Comparison of ENCODE assay signal across 26 cellular contexts in the genomic region with DNA sequence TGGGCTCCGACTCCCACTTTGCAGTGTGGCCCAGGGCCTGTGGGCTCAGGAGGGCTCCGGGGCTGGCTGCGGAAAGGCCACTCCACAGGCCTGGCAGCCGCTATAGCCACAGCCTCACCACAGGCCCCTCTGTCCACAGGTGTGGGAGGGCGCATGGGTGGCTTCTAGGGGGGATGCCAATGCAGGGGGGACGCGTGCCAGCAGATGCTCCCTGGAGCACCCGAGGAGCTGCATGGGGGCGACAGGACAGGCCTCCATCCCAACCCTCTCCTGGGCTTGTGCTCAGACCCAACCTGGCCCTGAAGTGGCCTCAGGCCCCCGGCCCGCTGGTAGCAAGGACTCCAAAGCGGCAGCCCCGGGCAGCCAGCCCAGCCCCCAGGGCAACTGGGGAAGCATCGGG. TPM values are rescaled to one million over a fixed set of nuclear protein-coding genes. Genes with fewer than 3 reads are reported as not detected.
"Had no signal": no experiment of that assay in that cellular context is flagged by ENCODE, and none has a peak within 500 bp of the region (broad histone marks: within the 10 kb centered on the region; RNA-seq: fewer than 3 reads in every experiment).

No MANE protein-coding gene starts in this region.

- H3K4me1 ChIP-seq: thyroid gland, transverse colon, upper lobe of right lung, uterus had no signal

- H3K36me3 ChIP-seq: stomach, suprapubic skin, thyroid gland, tibial nerve, transverse colon, upper lobe of left lung, upper lobe of right lung, uterus, vagina had no signal

- DNase-seq: stimulated activated CD4-positive, alpha-beta T cell treated with anti-CD3 and anti-CD28 coated beads, Interleukin-2, amount 100 ng/mL, for 24 hours; stimulated activated CD4-positive, alpha-beta T cell treated with anti-CD3 and anti-CD28 coated beads, Interleukin-2, amount 100 ng/mL, for 48 hours; stimulated activated CD4-positive, alpha-beta T cell treated with anti-CD3 and anti-CD28 coated beads, Interleukin-4, amount 100 ng/mL, for 1 hour; stimulated activated CD4-positive, alpha-beta T cell treated with anti-CD3 and anti-CD28 coated beads, Interleukin-4, amount 100 ng/mL, for 24 hours; stimulated activated CD4-positive, alpha-beta T cell treated with anti-CD3 and anti-CD28 coated beads, Interleukin-4, amount 100 ng/mL, for 4 hours; stimulated activated CD8-positive, alpha-beta memory T cell treated with anti-CD3 and anti-CD28 coated beads, Interleukin-4, amount 100 ng/mL, for 48 hours; stimulated activated naive B cell treated with anti-CD40 and anti-IgM and Interleukin-4, amounts not matched to agents 10 μg/mL and 1 μg/mL and 100 μg/mL, for 72 hours; stimulated activated naive CD4-positive, alpha-beta T cell; stimulated activated naive CD4-positive, alpha-beta T cell treated with Interleukin-2 at 50 U/mL for 16 hours; stimulated activated naive CD8-positive, alpha-beta T cell treated with anti-CD3 and anti-CD28 coated beads, Interleukin-15, amount 100 ng/mL, for 72 hours; stimulated activated naive CD8-positive, alpha-beta T cell treated with anti-CD3 and anti-CD28 coated beads, Interleukin-15, Interleukin-2, amounts not matched to agents 100 U/mL and 50 U/mL, for 24 hours; stomach; testis; thyroid gland; transverse colon; trophoblast cell; upper lobe of right lung; uterus had no signal

- H3K27me3 ChIP-seq: suprapubic skin, testis, thyroid gland, tibial nerve, transverse colon, upper lobe of left lung, upper lobe of right lung, uterus, vagina had no signal

- ATAC-seq: stimulated activated effector memory CD8-positive, alpha-beta T cell treated with anti-CD3 and anti-CD28 coated beads, Interleukin-12 subunit alpha, Interleukin-12 subunit beta, amount 100 ng/mL, for 72 hours; stimulated activated memory B cell treated with anti-CD40 and anti-IgM and Interleukin-4, amounts not matched to agents 10 μg/mL and 1 μg/mL and 100 μg/mL, for 72 hours; stimulated activated naive B cell treated with anti-CD40 and anti-IgM and Interleukin-4, amounts not matched to agents 10 μg/mL and 1 μg/mL and 100 μg/mL, for 72 hours; stimulated activated naive CD8-positive, alpha-beta T cell treated with anti-CD3 and anti-CD28 coated beads, Interleukin-15, amount 100 ng/mL, for 72 hours; stimulated activated naive CD8-positive, alpha-beta T cell treated with anti-CD3 and anti-CD28 coated beads, Interleukin-15, Interleukin-2, amounts not matched to agents 100 U/mL and 50 U/mL, for 24 hours; upper lobe of right lung had no signal

- H3K9me3 ChIP-seq: stomach, suprapubic skin, testis, thyroid gland, tibial nerve, transverse colon, upper lobe of left lung, upper lobe of right lung, uterus, vagina had no signal

- H3K4me3 ChIP-seq: stomach, suprapubic skin, testis, thyroid gland, tibial nerve, transverse colon, upper lobe of left lung, upper lobe of right lung, uterus had no signal

- H3K27ac ChIP-seq: stomach, suprapubic skin, testis, thyroid gland, transverse colon, upper lobe of left lung, upper lobe of right lung, uterus, vagina had no signal

RNA-seq across cellular contexts. Expression of a gene that starts 14.6 kb away (rescaled TPM):
- total RNA-seq: subcutaneous adipose tissue, suprapubic skin, thyroid gland, tibial nerve, transverse colon, upper lobe of right lung, ureter had no signal
